ENCODE assay signal across 24 cellular contexts in genomic region chr20:9040874-9041524, GRCh38. TPM values are rescaled to one million over a fixed set of nuclear protein-coding genes. Genes with fewer than 3 reads are reported as not detected.
DNase-seq lines count a peak whose midpoint lies in the region; ATAC-seq and TF ChIP-seq lines count a peak whose summit lies in the region.
"Had no signal": no experiment of that assay in that cellular context is flagged by ENCODE, and none has a peak within 500 bp of the region (broad histone marks: within the 10 kb centered on the region; RNA-seq: fewer than 3 reads in every experiment).

No MANE protein-coding gene starts in this region.

- H2BK15ac ChIP-seq in mesendoderm (replicated peaks; ENCODE audit: low read depth) = no peak overlapping the region

- no peaks in the 10 kb centered on the region for H3K79me1 ChIP-seq in mesendoderm (ENCODE audit: low read length)

- no peak overlapping the region for H3K56ac ChIP-seq in mesendoderm (ENCODE audit: low read length)

- H3K9me3 ChIP-seq in osteoblast (ENCODE audit: low read depth, low read length) = no peaks in the 10 kb centered on the region
- H3K9me3 ChIP-seq: gastrocnemius medialis had no signal

- no peak overlapping the region for H4K5ac ChIP-seq in mesendoderm (ENCODE audit: low read length)

- H3K4me1 ChIP-seq in osteoblast (ENCODE audit: insufficient read depth, low read length) (peaks cover 11% of the 10 kb centered on the region), mesendoderm (ENCODE audit: control insufficient read depth, low read depth, low read length) (no peaks in the 10 kb centered on the region)
- H3K4me1 ChIP-seq: gastrocnemius medialis had no signal

- no peak for TF ChIP-seq CTCF in epithelial cell of esophagus (IDR thresholded peaks at IDR 0.05; ENCODE audit: insufficient read depth, low read depth, low read length, missing control alignments)
- no peak for TF ChIP-seq CTCF in osteoblast (IDR thresholded peaks at IDR 0.05; ENCODE audit: extremely low read depth, low read depth, low read length)

- H3K79me2 ChIP-seq in osteoblast (ENCODE audit: insufficient read depth, low read length) (no peaks in the 10 kb centered on the region), mesendoderm (ENCODE audit: control insufficient read depth, insufficient read depth, low read length) (no peaks in the 10 kb centered on the region)

- DNase-seq in EH (ENCODE audit: low read depth) (peak; percentile 82), M059J (ENCODE audit: low read depth) (peak; percentile 81), epithelial cell of esophagus (ENCODE audit: low read depth) (peak; percentile 52), osteoblast (ENCODE audit: insufficient read length, low spot score, missing footprints) (no peak), mesendoderm (no peak), ureter (ENCODE audit: low spot score) (no peak)
- DNase-seq: activated CD4-positive, alpha-beta T cell treated with anti-CD3 and anti-CD28 coated beads for 4 hours; activated CD8-positive, alpha-beta memory T cell treated with anti-CD3 and anti-CD28 coated beads for 24 hours; activated gamma-delta T cell; activated T-cell treated with anti-CD3 and anti-CD28 coated beads, Interleukin-2, amount 50 U/mL, for 1 hour; brain microvascular endothelial cell; CD4-positive, alpha-beta T cell; effector CD8-positive, alpha-beta T cell; gastrocnemius medialis; GOT3; MV-4-11; NCI-H146; stimulated activated naive CD4-positive, alpha-beta T cell had no signal

- no peak overlapping the region for H3K18ac ChIP-seq in mesendoderm (ENCODE audit: low read length)

- no peak overlapping the region for H3K23ac ChIP-seq in mesendoderm (ENCODE audit: low read length)

- ATAC-seq in HG03108 (IDR thresholded peaks at IDR 0.05; ENCODE audit: unreplicated experiment) = no peak
- no peak for ATAC-seq in HG03135 (IDR thresholded peaks at IDR 0.05; ENCODE audit: unreplicated experiment)
- ATAC-seq: gastrocnemius medialis, sciatic nerve had no signal

- no peak overlapping the region for H4K8ac ChIP-seq in mesendoderm (ENCODE audit: low read depth, low read length)

- H2BK120ac ChIP-seq in mesendoderm (ENCODE audit: low read depth, low read length) = no peak overlapping the region

- H3K4me3 ChIP-seq in epithelial cell of esophagus (ENCODE audit: low read length) (no peak overlapping the region), osteoblast (ENCODE audit: insufficient read depth, low read length) (no peak overlapping the region), mesendoderm (ENCODE audit: low read length) (no peak overlapping the region)
- H3K4me3 ChIP-seq: gastrocnemius medialis had no signal

- H3K4ac ChIP-seq in mesendoderm (ENCODE audit: low read depth, low read length) = no peak overlapping the region

- no peak overlapping the region for H2BK5ac ChIP-seq in mesendoderm (ENCODE audit: low read length)

- peak overlapping the region; percentile 64 for H2AFZ ChIP-seq in osteoblast (ENCODE audit: low read length)

- WGBS in mesendoderm (ENCODE audit: extremely low coverage, insufficient coverage, low lambda C conversion rate) = no CpG with 5 or more reads among the region's 1 CpG

- H2AK5ac ChIP-seq in mesendoderm (ENCODE audit: low read length) = no peak overlapping the region

- H3K36me3 ChIP-seq in osteoblast (ENCODE audit: insufficient read depth, low read length) (no peaks in the 10 kb centered on the region), mesendoderm (ENCODE audit: control insufficient read depth, insufficient read depth, low read length) (no peaks in the 10 kb centered on the region)
- H3K36me3 ChIP-seq: brain microvascular endothelial cell, gastrocnemius medialis had no signal

- H3K4me2 ChIP-seq in osteoblast (ENCODE audit: insufficient read depth, low read length) (no peak overlapping the region), mesendoderm (ENCODE audit: low read length) (no peak overlapping the region)
- H3K4me2 ChIP-seq: KMS-11 had no signal

- H3K27ac ChIP-seq in osteoblast (ENCODE audit: low read depth, low read length) (peak overlapping the region; percentile 48), mesendoderm (ENCODE audit: low read depth, low read length) (no peak overlapping the region)
- H3K27ac ChIP-seq: brain microvascular endothelial cell, gastrocnemius medialis, KMS-11, VCaP had no signal

- H3K27me3 ChIP-seq in osteoblast (ENCODE audit: insufficient read depth, low read length) = no peaks in the 10 kb centered on the region
- no peaks in the 10 kb centered on the region for H3K27me3 ChIP-seq in mesendoderm (ENCODE audit: insufficient read depth, low read length, poor library complexity)
- H3K27me3 ChIP-seq: brain microvascular endothelial cell, gastrocnemius medialis had no signal

- H4K20me1 ChIP-seq in osteoblast (ENCODE audit: insufficient read depth, low read length) = no peaks in the 10 kb centered on the region

- no peak overlapping the region for H3K9ac ChIP-seq in mesendoderm (ENCODE audit: low read length)
- H3K9ac ChIP-seq: KMS-11 had no signal

RNA-seq across cellular contexts. Expression of gene PLCB4, which starts 27.9 kb away (rescaled TPM):
- 8.0 and 16.1 TPM in 2 replicates for total RNA-seq in M059J (2014; rRNA removed; shearing (Covaris generic))
- total RNA-seq in osteoblast = 13.0 and 25.6 TPM in 2 replicates
- polyA plus RNA-seq in mesendoderm (2013, experiment 1 of 2) = 5.7 TPM
- 6.2 TPM for polyA plus RNA-seq in mesendoderm (2013, experiment 2 of 2)
- total RNA-seq in ureter = 22.9 TPM
- total RNA-seq: OCI-LY7 had no signal

Comparison
In these comparisons a context has a peak if more than half of its experiments do, and no peak if none do; other contexts are left out.
1. DNase-seq: peak in EH (single experiment), M059J (single experiment) and epithelial cell of esophagus (single experiment); none in osteoblast (single experiment), mesendoderm (single experiment) and ureter (single experiment).